In genomic region chr1:32742132-32742947, GRCh38 we compare ENCODE assay signal across 1 cellular context.
TF ChIP-seq lines count a peak whose summit lies in the region.

No MANE protein-coding gene starts in this region.

TF ChIP-seq in HEK293, 187 proteins besides CTCF, POLR2A, EP300 and RAD21 (continued from another document and continues in another):
- TF ChIP-seq ZNF76 (tag by site-specific recombination; IDR thresholded peaks at IDR 0.05; ENCODE audit: borderline replicate concordance, low read depth) = no peak
- TF ChIP-seq ZNF398 (tag by site-specific recombination; IDR thresholded peaks at IDR 0.05) = peak; percentile 39
- no peak for TF ChIP-seq ZNF707 (tag by site-specific recombination; IDR thresholded peaks at IDR 0.05)
- TF ChIP-seq WT1 (tag by site-specific recombination; IDR thresholded peaks at IDR 0.05) = peak; percentile 11; the same call in 1 of the 2 replicates
- TF ChIP-seq ZNF391 (tag by site-specific recombination; IDR thresholded peaks at IDR 0.05; ENCODE audit: borderline replicate concordance, low read depth) = no peak
- TF ChIP-seq SP7 (tag by site-specific recombination; IDR thresholded peaks at IDR 0.05) = 0 out of 2 replicates have a peak, but pooled peaks have one; percentile 14
- no peak for TF ChIP-seq ZNF560 (tag by site-specific recombination; IDR thresholded peaks at IDR 0.05; ENCODE audit: borderline replicate concordance)
- peak; percentile 73 for TF ChIP-seq ZBTB8A (tag by site-specific recombination; IDR thresholded peaks at IDR 0.05)
- TF ChIP-seq ZNF600 (tag by site-specific recombination; IDR thresholded peaks at IDR 0.05) = peak; percentile 52; the same call in 1 of the 2 replicates
- no peak for TF ChIP-seq SALL2 (tag by site-specific recombination; IDR thresholded peaks at IDR 0.05; ENCODE audit: borderline replicate concordance)
- TF ChIP-seq ZNF223 (tag by site-specific recombination; IDR thresholded peaks at IDR 0.05) = no peak
- TF ChIP-seq ELK4 (IDR thresholded peaks at IDR 0.05; ENCODE audit: borderline replicate concordance, low read depth, low read length) = no peak
- no peak for TF ChIP-seq ZNF121 (tag by site-specific recombination; IDR thresholded peaks at IDR 0.05)
- no peak for TF ChIP-seq ZNF830 (tag by site-specific recombination; IDR thresholded peaks at IDR 0.05; ENCODE audit: low read depth)
- no peak for TF ChIP-seq REST (tag by site-specific recombination; IDR thresholded peaks at IDR 0.05)
- TF ChIP-seq PRDM6 (tag by site-specific recombination; IDR thresholded peaks at IDR 0.05) = no peak
- TF ChIP-seq ZNF529 (tag by site-specific recombination; IDR thresholded peaks at IDR 0.05; ENCODE audit: insufficient replicate concordance) = no peak
- TF ChIP-seq ZSCAN16 (tag by site-specific recombination; IDR thresholded peaks at IDR 0.05) = no peak
- TF ChIP-seq BCL11A (tag by site-specific recombination; IDR thresholded peaks at IDR 0.05; ENCODE audit: low read depth) = no peak
- no peak for TF ChIP-seq ZNF202 (tag by site-specific recombination; IDR thresholded peaks at IDR 0.05; ENCODE audit: borderline replicate concordance)
- TF ChIP-seq ZNF362 (tag by site-specific recombination; IDR thresholded peaks at IDR 0.05) = no peak
- TF ChIP-seq ZNF404 (tag by site-specific recombination; IDR thresholded peaks at IDR 0.05) = no peak
- peak; percentile 69; the same call in 1 of the 2 replicates for TF ChIP-seq HIC1 (tag by site-specific recombination; IDR thresholded peaks at IDR 0.05)
- TF ChIP-seq ZNF521 (tag by site-specific recombination; IDR thresholded peaks at IDR 0.05) = no peak
- TF ChIP-seq ZNF2 (tag by site-specific recombination; IDR thresholded peaks at IDR 0.05) = no peak
- no peak for TF ChIP-seq ZBTB21 (tag by site-specific recombination; IDR thresholded peaks at IDR 0.05)
- TF ChIP-seq ZNF26 (tag by site-specific recombination; IDR thresholded peaks at IDR 0.05) = no peak
- no peak for TF ChIP-seq ZNF280C (tag by site-specific recombination; IDR thresholded peaks at IDR 0.05)
- no peak for TF ChIP-seq ZNF660 (tag by site-specific recombination; IDR thresholded peaks at IDR 0.05)
- no peak for TF ChIP-seq OVOL3 (tag by site-specific recombination; IDR thresholded peaks at IDR 0.05)
- TF ChIP-seq ZNF777 (tag by site-specific recombination; IDR thresholded peaks at IDR 0.05; ENCODE audit: borderline replicate concordance) = no peak
- peak; percentile 97 for TF ChIP-seq GLIS1 (tag by site-specific recombination; IDR thresholded peaks at IDR 0.05)
- no peak for TF ChIP-seq GFI1B (tag by site-specific recombination; IDR thresholded peaks at IDR 0.05)
- TF ChIP-seq ZNF701 (tag by site-specific recombination; IDR thresholded peaks at IDR 0.05) = no peak
- no peak for TF ChIP-seq ZFP37 (tag by site-specific recombination; IDR thresholded peaks at IDR 0.05)
- TF ChIP-seq ZNF677 (tag by site-specific recombination; IDR thresholded peaks at IDR 0.05) = no peak
- TF ChIP-seq ZXDB (tag by site-specific recombination; IDR thresholded peaks at IDR 0.05) = no peak
- TF ChIP-seq ZSCAN4 (tag by site-specific recombination; IDR thresholded peaks at IDR 0.05) = no peak
- no peak; the same call in 1 of the 2 replicates for TF ChIP-seq ZBTB17 (tag by site-specific recombination; IDR thresholded peaks at IDR 0.05)
- TF ChIP-seq EGR2 (tag by site-specific recombination; IDR thresholded peaks at IDR 0.05; ENCODE audit: low read depth) = 0 out of 2 replicates have a peak, but pooled peaks have one; percentile 6
- no peak for TF ChIP-seq GLI4 (tag by site-specific recombination; IDR thresholded peaks at IDR 0.05)
- TF ChIP-seq ZBTB26 (tag by site-specific recombination; optimal IDR thresholded peaks at IDR 0.05) = peak; percentile 44
- TF ChIP-seq SETDB1 (IDR thresholded peaks at IDR 0.05; ENCODE audit: insufficient read length, low read length) = no peak
- TF ChIP-seq ZFP41 (tag by site-specific recombination; IDR thresholded peaks at IDR 0.05; ENCODE audit: borderline replicate concordance) = no peak
- no peak for TF ChIP-seq KLF16 (tag by site-specific recombination; IDR thresholded peaks at IDR 0.05)
